In genomic region chr11:67071420-67072284, GRCh38 we compare ENCODE assay signal across 8 cellular contexts. TPM values are rescaled to one million over a fixed set of nuclear protein-coding genes. Genes with fewer than 3 reads are reported as not detected.
DNase-seq lines count a peak whose midpoint lies in the region; ATAC-seq and TF ChIP-seq lines count a peak whose summit lies in the region.

No MANE protein-coding gene starts in this region.

- peak overlapping the region; percentile 82 for H3K4me2 ChIP-seq in GM23338

- TF ChIP-seq CTCF in A673 (conservative IDR thresholded peaks at IDR 0.05; ENCODE audit: low read depth, low read length) (peak; percentile 67), GM23338 (conservative IDR thresholded peaks at IDR 0.05; ENCODE audit: low read depth in 2 of 2) (peak; percentile 84 to 92), progenitor cell of endocrine pancreas (IDR thresholded peaks at IDR 0.05; ENCODE audit: unreplicated experiment) (peak; percentile 89), upper lobe of right lung (IDR thresholded peaks at IDR 0.05) (peak; percentile 89)

- H3K4me1 ChIP-seq in A673 (ENCODE audit: insufficient read depth, low read length, poor library complexity, severe bottlenecking) (peaks cover 6% of the 10 kb centered on the region), GM23338 (ENCODE audit: insufficient read depth) (no peaks in the 10 kb centered on the region; the same call in 1 of the 2 replicates), SJCRH30 (no peaks in the 10 kb centered on the region), upper lobe of right lung (no peaks in the 10 kb centered on the region)

- ATAC-seq in GM23338 (peak; percentile 96), upper lobe of right lung (peak; percentile 94)

- peaks cover 5% of the 10 kb centered on the region; the same call in 1 of the 2 replicates for H3F3A ChIP-seq in GM23338 (replicated peaks; ENCODE audit: low read depth)

- H3K9me3 ChIP-seq in A673 (ENCODE audit: low read depth, low read length, poor library complexity, severe bottlenecking) (no peaks in the 10 kb centered on the region), SJCRH30 (replicated peaks) (no peaks in the 10 kb centered on the region), upper lobe of right lung (no peaks in the 10 kb centered on the region)

- H3K4me3 ChIP-seq in A673 (ENCODE audit: low read depth, low read length, poor library complexity, severe bottlenecking) (no peak overlapping the region), GM23338 (peak overlapping the region; percentile 57), SJCRH30 (no peak overlapping the region), upper lobe of right lung (peak overlapping the region; percentile 37)

- H3K36me3 ChIP-seq in A673 (ENCODE audit: insufficient read depth, low read length, poor library complexity, severe bottlenecking): no peaks in the 10 kb centered on the region
- H3K36me3 ChIP-seq in GM23338 (ENCODE audit: insufficient read depth): no peaks in the 10 kb centered on the region
- no peaks in the 10 kb centered on the region for H3K36me3 ChIP-seq in SJCRH30
- H3K36me3 ChIP-seq in upper lobe of right lung: no peaks in the 10 kb centered on the region

- POLR2A ChIA-PET in A673 (lab: Charles Lee; ENCODE audit: low non-redundant PET): no interaction called here

- BruUV-seq in A673 (replicated peaks; lab: Mats Ljungman, UMichigan): no TSS peak

- H3K4me1 Mint-ChIP-seq in GM23338: peaks cover 6% of the 10 kb centered on the region
- peaks cover 5% of the 10 kb centered on the region for H3K4me1 Mint-ChIP-seq in activated naive CD4-positive, alpha-beta T cell treated with anti-CD3 and anti-CD28 coated beads for 36 hours (ENCODE audit: low read depth)
- H3K4me1 Mint-ChIP-seq in progenitor cell of endocrine pancreas (ENCODE audit: low read depth): peaks cover 2% of the 10 kb centered on the region

- H3K9me3 Mint-ChIP-seq in GM23338 (no peaks in the 10 kb centered on the region), progenitor cell of endocrine pancreas (ENCODE audit: low read depth) (no peaks in the 10 kb centered on the region)
- no peaks in the 10 kb centered on the region for H3K9me3 Mint-ChIP-seq in activated naive CD4-positive, alpha-beta T cell treated with anti-CD3 and anti-CD28 coated beads for 36 hours

- H3K27me3 ChIP-seq in A673 (replicated peaks; ENCODE audit: insufficient read depth, low read depth, low read length, poor library complexity) (no peaks in the 10 kb centered on the region), GM23338 (ENCODE audit: insufficient read depth) (no peaks in the 10 kb centered on the region), SJCRH30 (no peaks in the 10 kb centered on the region), upper lobe of right lung (no peaks in the 10 kb centered on the region)

- H3K36me3 Mint-ChIP-seq in GM23338 (ENCODE audit: low read depth): no peaks in the 10 kb centered on the region; the same call in 2 of the 3 replicates
- H3K36me3 Mint-ChIP-seq in activated naive CD4-positive, alpha-beta T cell treated with anti-CD3 and anti-CD28 coated beads for 36 hours (ENCODE audit: low read depth): no peaks in the 10 kb centered on the region
- H3K36me3 Mint-ChIP-seq in progenitor cell of endocrine pancreas (ENCODE audit: insufficient read depth): peaks cover 2% of the 10 kb centered on the region

- intact Hi-C loops in A673 (cut with micrococcal nuclease; ENCODE audit: unreplicated experiment): no loop called here
- intact Hi-C loops in activated naive CD4-positive, alpha-beta T cell treated with anti-CD3 and anti-CD28 coated beads for 36 hours (cut with micrococcal nuclease): loop anchor here (1.0 kb wide), 2 partner anchors 17 to 377 kb away; no protein-coding TSS in a partner anchor
- intact Hi-C loops in head of caudate nucleus (cut with DNase I): no loop called here
- intact Hi-C loops in upper lobe of right lung (cut with DNase I): no loop called here

- no peak overlapping the region for H3K27ac ChIP-seq in A673 (ENCODE audit: low read depth, low read length, poor library complexity, severe bottlenecking)
- H3K27ac ChIP-seq in GM23338 (ENCODE audit: low read depth): no peak overlapping the region
- H3K27ac ChIP-seq in SJCRH30: no peak overlapping the region
- no peak overlapping the region for H3K27ac ChIP-seq in upper lobe of right lung

- H3K27ac Mint-ChIP-seq in GM23338 (no peak overlapping the region), progenitor cell of endocrine pancreas (no peak overlapping the region)
- H3K27ac Mint-ChIP-seq in activated naive CD4-positive, alpha-beta T cell treated with anti-CD3 and anti-CD28 coated beads for 36 hours: no peak overlapping the region

- no peaks in the 10 kb centered on the region for H3K79me2 ChIP-seq in GM23338 (replicated peaks; ENCODE audit: insufficient read depth)

- peak; percentile 47 for DNase-seq in A673 (ENCODE audit: low spot score)
- DNase-seq in GM23338 (ENCODE audit: low spot score): peak; percentile 96
- DNase-seq in SJCRH30: peak; percentile 62 to 64
- peak; percentile 85 for DNase-seq in activated naive CD4-positive, alpha-beta T cell treated with anti-CD3 and anti-CD28 coated beads for 36 hours
- peak; percentile 60 to 89 (median 74) for DNase-seq in head of caudate nucleus
- DNase-seq in progenitor cell of endocrine pancreas (ENCODE audit: low spot score, unreplicated experiment): peak; percentile 73
- peak; percentile 90 for DNase-seq in upper lobe of right lung
- no peak for DNase-seq in DMS153 treated with DMSO at 0.1 percent for 48 hours (lab: John Stamatoyannopoulos, UW; ENCODE audit: unreplicated experiment)

- no peaks in the 10 kb centered on the region for H4K20me1 ChIP-seq in GM23338 (replicated peaks; ENCODE audit: insufficient read depth)

- peak overlapping the region; percentile 56 for H3K4me3 Mint-ChIP-seq in GM23338
- H3K4me3 Mint-ChIP-seq in activated naive CD4-positive, alpha-beta T cell treated with anti-CD3 and anti-CD28 coated beads for 36 hours: no peak overlapping the region
- peak overlapping the region; percentile 24 for H3K4me3 Mint-ChIP-seq in progenitor cell of endocrine pancreas (ENCODE audit: low read depth)

- CTCF ChIA-PET in A673 (lab: Charles Lee): no interaction called here
- CTCF ChIA-PET in activated naive CD4-positive, alpha-beta T cell treated with anti-CD3 and anti-CD28 coated beads for 36 hours (lab: Charles Lee): interaction anchor here (0.8 to 8.6 kb wide), 6 partner anchors 10 to 115 kb away, joined by 3 to 94 read pairs (median 6); partner anchors contain the start of gene RHOD

- H2AFZ ChIP-seq in GM23338: peak overlapping the region; percentile 91

- peaks cover 7% of the 10 kb centered on the region for H3K27me3 Mint-ChIP-seq in GM23338 (ENCODE audit: insufficient read depth, low read depth, poor library complexity)
- no peaks in the 10 kb centered on the region for H3K27me3 Mint-ChIP-seq in activated naive CD4-positive, alpha-beta T cell treated with anti-CD3 and anti-CD28 coated beads for 36 hours (ENCODE audit: low read depth)
- H3K27me3 Mint-ChIP-seq in progenitor cell of endocrine pancreas: peaks cover 4% of the 10 kb centered on the region

- H3K9me2 ChIP-seq in GM23338 (ENCODE audit: insufficient read depth): no peaks in the 10 kb centered on the region

TF ChIP-seq in GM23338, 12 proteins besides CTCF, POLR2A, EP300 and RAD21 (continues in another document):
- no peak for TF ChIP-seq ZNF331 (CRISPR knock-in tag; IDR thresholded peaks at IDR 0.05; ENCODE audit: low read depth)
- TF ChIP-seq NANOG (IDR thresholded peaks at IDR 0.05; ENCODE audit: borderline replicate concordance): no peak
- TF ChIP-seq, protein P1, sequence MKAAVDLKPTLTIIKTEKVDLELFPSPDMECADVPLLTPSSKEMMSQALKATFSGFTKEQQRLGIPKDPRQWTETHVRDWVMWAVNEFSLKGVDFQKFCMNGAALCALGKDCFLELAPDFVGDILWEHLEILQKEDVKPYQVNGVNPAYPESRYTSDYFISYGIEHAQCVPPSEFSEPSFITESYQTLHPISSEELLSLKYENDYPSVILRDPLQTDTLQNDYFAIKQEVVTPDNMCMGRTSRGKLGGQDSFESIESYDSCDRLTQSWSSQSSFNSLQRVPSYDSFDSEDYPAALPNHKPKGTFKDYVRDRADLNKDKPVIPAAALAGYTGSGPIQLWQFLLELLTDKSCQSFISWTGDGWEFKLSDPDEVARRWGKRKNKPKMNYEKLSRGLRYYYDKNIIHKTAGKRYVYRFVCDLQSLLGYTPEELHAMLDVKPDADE (IDR thresholded peaks at IDR 0.05): no peak

RNA-seq across cellular contexts. Expression of gene RHOD, which starts 15.0 kb away (rescaled TPM):
- total RNA-seq in A673 (2021) (0.83 and 0.88 TPM in 2 replicates), progenitor cell of endocrine pancreas (16.4 and 20.6 TPM in 2 replicates), upper lobe of right lung (16.7 TPM)
- 16.2 and 16.7 TPM in 2 replicates for total RNA-seq in GM23338 (2014; rRNA removed; shearing (Covaris generic))
- 12.7 and 13.8 TPM in 2 replicates for polyA plus RNA-seq in GM23338 (2016; fragmentation: Nextera tagmentation; extraction: Ambion mirVana)
- not detected in 2 replicates for total RNA-seq in SJCRH30 (2014; rRNA removed; shearing (Covaris generic))
- under 1 TPM; 0.64 to 0.98 TPM for total RNA-seq in activated naive CD4-positive, alpha-beta T cell treated with anti-CD3 and anti-CD28 coated beads for 36 hours

RNA-seq across cellular contexts. Expression of gene KDM2A, which starts 47.4 kb away (rescaled TPM):
- 105 and 121 TPM in 2 replicates for total RNA-seq in A673 (2021)
- 38.0 and 54.1 TPM in 2 replicates for total RNA-seq in GM23338 (2014; rRNA removed; shearing (Covaris generic))
- 24.2 and 25.0 TPM in 2 replicates for polyA plus RNA-seq in GM23338 (2016; fragmentation: Nextera tagmentation; extraction: Ambion mirVana)
- total RNA-seq in SJCRH30 (2014; rRNA removed; shearing (Covaris generic)): 32.2 and 33.7 TPM in 2 replicates
- 10 to 100 TPM; 57.7 to 58.8 TPM for total RNA-seq in activated naive CD4-positive, alpha-beta T cell treated with anti-CD3 and anti-CD28 coated beads for 36 hours
- 102 and 108 TPM in 2 replicates for total RNA-seq in progenitor cell of endocrine pancreas
- total RNA-seq in upper lobe of right lung: 79.5 TPM

RNA-seq across cellular contexts. Expression of gene SYT12, which starts 48.7 kb away (rescaled TPM):
- total RNA-seq in A673 (2021) (2.3 and 3.1 TPM in 2 replicates), progenitor cell of endocrine pancreas (0.20 and 0.22 TPM in 2 replicates), upper lobe of right lung (not detected)
- total RNA-seq in GM23338 (2014; rRNA removed; shearing (Covaris generic)): 2.5 and 3.1 TPM in 2 replicates
- polyA plus RNA-seq in GM23338 (2016; fragmentation: Nextera tagmentation; extraction: Ambion mirVana): 0.92 TPM in 2 replicates
- 0.06 and 0.13 TPM in 2 replicates for total RNA-seq in SJCRH30 (2014; rRNA removed; shearing (Covaris generic))
- not detected for total RNA-seq in activated naive CD4-positive, alpha-beta T cell treated with anti-CD3 and anti-CD28 coated beads for 36 hours

Comparison
In these comparisons a context has a peak if more than half of its experiments do, and no peak if none do; other contexts are left out.
1. H3K4me3 ChIP-seq: peak in GM23338 (single experiment) and upper lobe of right lung (single experiment); none in A673 (single experiment) and SJCRH30 (single experiment).
2. Peak in every context shown above with its lines, with median percentiles within 50 percentile points of each other: CTCF ChIP-seq.